In genomic region chr9:129027224-129027684, GRCh38 we compare ENCODE assay signal across 1 cellular context.
TF ChIP-seq lines count a peak whose summit lies in the region.

No MANE protein-coding gene starts in this region.

TF ChIP-seq in H1, 55 proteins besides CTCF, POLR2A, EP300 and RAD21 (continued from another document):
- TF ChIP-seq KDM1A (IDR thresholded peaks at IDR 0.05; ENCODE audit: borderline replicate concordance, low read length), result peak; percentile 92
- TF ChIP-seq CEBPB (IDR thresholded peaks at IDR 0.05; ENCODE audit: low read depth, low read length), result no peak
- no peak for TF ChIP-seq CHD7 (IDR thresholded peaks at IDR 0.05; ENCODE audit: insufficient replicate concordance, low read length)
- no peak for TF ChIP-seq BRCA1 (IDR thresholded peaks at IDR 0.05; ENCODE audit: low read depth, low read length)
- TF ChIP-seq RNF2 (IDR thresholded peaks at IDR 0.05; ENCODE audit: borderline replicate concordance, low read depth, low read length, missing control alignments, poor library complexity, severe bottlenecking), result no peak
- no peak for TF ChIP-seq EZH2 (IDR thresholded peaks at IDR 0.05; ENCODE audit: low read depth, low read length, severe bottlenecking)
- TF ChIP-seq SAP30 (IDR thresholded peaks at IDR 0.05; ENCODE audit: insufficient read depth, insufficient replicate concordance, low read length), result no peak
- no peak for TF ChIP-seq NANOG (IDR thresholded peaks at IDR 0.05; ENCODE audit: insufficient read depth, low read depth, low read length, poor library complexity, severe bottlenecking)
- TF ChIP-seq GABPA (IDR thresholded peaks at IDR 0.05; ENCODE audit: borderline replicate concordance, insufficient read depth, low read length), result no peak
- peak in 1 of 2 experiments; percentile 91; a peak in 1 of 4 replicates for TF ChIP-seq HDAC2 (IDR thresholded peaks at IDR 0.05; ENCODE audit: borderline replicate concordance in 1 of 2, low read depth in 2 of 2, low read length in 2 of 2)
- no peak for TF ChIP-seq POLR2AphosphoS5 (IDR thresholded peaks at IDR 0.05; ENCODE audit: low read depth, low read length)
- TF ChIP-seq ASH2L (IDR thresholded peaks at IDR 0.05; ENCODE audit: low read length), result no peak
- TF ChIP-seq BCL11A (IDR thresholded peaks at IDR 0.05; ENCODE audit: low read depth in 2 of 2, low read length in 2 of 2), result no peak
- TF ChIP-seq RBBP5 (IDR thresholded peaks at IDR 0.05; ENCODE audit: borderline replicate concordance, low read depth, low read length), result no peak
- TF ChIP-seq ATF3 (IDR thresholded peaks at IDR 0.05; ENCODE audit: insufficient read depth, low read depth, low read length), result no peak
TF ChIP-seq in H1: peak in this region for 2.
